Comparison of ENCODE assay signal across 18 cellular contexts in genomic region chr18:78431606-78432005, GRCh38.
A peak's percentile ranks its signal among the peaks of the same experiment; 100 is the strongest.
DNase-seq lines count a peak whose midpoint lies in the region; ATAC-seq and TF ChIP-seq lines count a peak whose summit lies in the region.
"Had no signal": no experiment of that assay in that cellular context is flagged by ENCODE, and none has a peak within 500 bp of the region (broad histone marks: within the 10 kb centered on the region; RNA-seq: fewer than 3 reads in every experiment).

No MANE protein-coding gene starts in this region.

- H3K9ac ChIP-seq in mesendoderm (ENCODE audit: low read length) = no peak overlapping the region
- H3K9ac ChIP-seq: SK-N-SH had no signal

- H4K5ac ChIP-seq in mesendoderm (ENCODE audit: low read length) = no peak overlapping the region

- H3K79me1 ChIP-seq in mesendoderm (ENCODE audit: low read length) = no peaks in the 10 kb centered on the region

- peak; percentile 27 for TF ChIP-seq CTCF in C4-2B (conservative IDR thresholded peaks at IDR 0.05)
- peak; percentile 33; the same call in 1 of the 2 replicates for TF ChIP-seq CTCF in LNCAP (IDR thresholded peaks at IDR 0.05)
- TF ChIP-seq CTCF in WERI-Rb-1 (IDR thresholded peaks at IDR 0.05; ENCODE audit: low read depth, low read length) = peak; percentile 51

- H3K36me3 ChIP-seq in WERI-Rb-1 (no peaks in the 10 kb centered on the region), mesendoderm (ENCODE audit: control insufficient read depth, insufficient read depth, low read length) (no peaks in the 10 kb centered on the region)

- H4K8ac ChIP-seq in mesendoderm (ENCODE audit: low read depth, low read length) = no peak overlapping the region

- H3K56ac ChIP-seq in mesendoderm (ENCODE audit: low read length) = no peak overlapping the region

- H2BK5ac ChIP-seq in mesendoderm (ENCODE audit: low read length) = no peak overlapping the region

- no peaks in the 10 kb centered on the region for H3K27me3 ChIP-seq in WERI-Rb-1 (ENCODE audit: insufficient read depth, low read depth, severe bottlenecking)
- no peaks in the 10 kb centered on the region for H3K27me3 ChIP-seq in mesendoderm (ENCODE audit: insufficient read depth, low read length, poor library complexity)

- DNase-seq in WERI-Rb-1 = no peak
- DNase-seq in mesendoderm = peak; percentile 44
- no peak for DNase-seq in activated effector memory CD4-positive, alpha-beta T cell treated with anti-CD3 and anti-CD28 coated beads, Interleukin-2, amount 50 U/mL, for 16 hours
- DNase-seq in SK-N-DZ (ENCODE audit: low spot score) = no peak
- DNase-seq in activated CD4-positive, alpha-beta T cell treated with anti-CD3 and anti-CD28 coated beads, Interleukin-2, amount 50 U/mL, for 48 hours = no peak
- DNase-seq: Caco-2; CD4-positive, alpha-beta T cell; GOT3; HFFc6; NCI-H1105; NCI-H1694 treated with DMSO at 0.1 percent for 48 hours; NCI-H345; SHP77; SK-N-SH had no signal

- H3K4ac ChIP-seq in mesendoderm (ENCODE audit: low read depth, low read length) = no peak overlapping the region

- whole genome bisulfite sequencing in mesendoderm (ENCODE audit: extremely low coverage, insufficient coverage, low lambda C conversion rate) = no CpG with 5 or more reads among the region's 13 CpGs

- H2AK5ac ChIP-seq in mesendoderm (ENCODE audit: low read length) = no peak overlapping the region

- H3K79me2 ChIP-seq in mesendoderm (ENCODE audit: control insufficient read depth, insufficient read depth, low read length) = no peaks in the 10 kb centered on the region

- H3K18ac ChIP-seq in mesendoderm (ENCODE audit: low read length) = no peak overlapping the region

- peaks cover 6% of the 10 kb centered on the region for H3K9me3 ChIP-seq in WERI-Rb-1 (ENCODE audit: severe bottlenecking)
- H3K9me3 ChIP-seq: Caco-2, SK-N-SH had no signal

- H2BK15ac ChIP-seq in mesendoderm (replicated peaks; ENCODE audit: low read depth) = no peak overlapping the region

- no peak overlapping the region for H3K4me3 ChIP-seq in WERI-Rb-1 (ENCODE audit: low read depth, low read length)
- H3K4me3 ChIP-seq in mesendoderm (ENCODE audit: low read length) = no peak overlapping the region
- H3K4me3 ChIP-seq: GM12878 had no signal

- H3K4me1 ChIP-seq in mesendoderm (ENCODE audit: control insufficient read depth, low read depth, low read length) = no peaks in the 10 kb centered on the region
- H3K4me1 ChIP-seq: Caco-2 had no signal

- ATAC-seq in HG02981 (IDR thresholded peaks at IDR 0.05; ENCODE audit: unreplicated experiment) = no peak
- ATAC-seq: GM12878 had no signal

- no peak overlapping the region for H3K4me2 ChIP-seq in mesendoderm (ENCODE audit: low read length)
- H3K4me2 ChIP-seq: SK-N-SH had no signal

- H2BK120ac ChIP-seq in mesendoderm (ENCODE audit: low read depth, low read length) = no peak overlapping the region

- no peak overlapping the region for H3K23ac ChIP-seq in mesendoderm (ENCODE audit: low read length)

- no peak overlapping the region for H3K27ac ChIP-seq in C4-2B
- no peak overlapping the region for H3K27ac ChIP-seq in WERI-Rb-1
- H3K27ac ChIP-seq in mesendoderm (ENCODE audit: low read depth, low read length) = no peak overlapping the region
